In the genomic region with DNA sequence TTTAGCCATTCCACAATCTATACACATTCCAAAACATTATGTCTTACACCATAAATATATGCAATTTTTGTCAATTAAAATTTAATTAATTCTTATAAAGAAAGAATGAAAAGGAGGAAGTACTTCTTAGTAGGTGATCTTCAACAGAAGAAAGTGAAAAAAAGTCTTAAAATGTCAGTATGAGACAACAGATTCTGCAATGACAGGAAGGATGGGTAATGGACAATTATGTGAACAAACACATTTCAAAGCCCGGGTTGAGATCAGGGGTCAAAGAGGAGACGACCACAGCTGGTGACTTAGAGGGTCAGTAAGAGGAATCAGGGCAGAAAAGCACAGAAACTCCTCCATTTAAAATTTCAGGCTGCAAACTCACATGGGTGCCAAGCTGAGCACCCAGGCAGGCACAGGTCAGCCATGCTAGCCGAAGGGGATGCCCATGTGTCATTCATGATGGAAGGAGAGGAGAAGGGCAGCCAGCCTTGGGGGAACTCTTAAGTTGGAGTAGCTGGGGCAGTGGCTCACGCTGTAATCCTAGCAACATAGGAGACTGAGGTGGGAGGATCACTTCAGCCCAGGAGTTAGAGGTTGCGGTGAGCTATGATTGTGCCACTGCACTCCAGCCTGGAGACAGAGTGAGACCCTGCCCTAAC, we compare ENCODE assay signal across 26 cellular contexts. TPM values are rescaled to one million over a fixed set of nuclear protein-coding genes. Genes with fewer than 3 reads are reported as not detected.
DNase-seq lines count a peak whose midpoint lies in the region; ATAC-seq and TF ChIP-seq lines count a peak whose summit lies in the region.
"Had no signal": no experiment of that assay in that cellular context is flagged by ENCODE, and none has a peak within 500 bp of the region (broad histone marks: within the 10 kb centered on the region; RNA-seq: fewer than 3 reads in every experiment).

No MANE protein-coding gene starts in this region.

- CTCF ChIA-PET in A673 (lab: Charles Lee): no interaction called here
- CTCF ChIA-PET in activated CD4-positive, alpha-beta T cell treated with anti-CD3 and anti-CD28 coated beads for 36 hours (lab: Charles Lee): interaction anchor here (0.6 to 1.4 kb wide), 4 partner anchors 54 to 119 kb away, joined by 3 to 4 read pairs (median 3); no protein-coding TSS in a partner anchor

- no peak overlapping the region for H3K27ac Mint-ChIP-seq in H9
- H3K27ac Mint-ChIP-seq in stimulated activated memory B cell treated with anti-CD40 and anti-IgM and Interleukin-4, amounts not matched to agents 10 μg/mL and 1 μg/mL and 100 μg/mL, for 72 hours: no peak overlapping the region
- H3K27ac Mint-ChIP-seq in activated CD4-positive, alpha-beta T cell treated with anti-CD3 and anti-CD28 coated beads for 36 hours: no peak overlapping the region
- H3K27ac Mint-ChIP-seq: CD4-positive, alpha-beta T cell had no signal

- H2BK20ac ChIP-seq in H9 (ENCODE audit: low read depth, low read length, poor library complexity, severe bottlenecking): no peak overlapping the region

- ATAC-seq in stimulated activated memory B cell treated with anti-CD40 and anti-IgM and Interleukin-4, amounts not matched to agents 10 μg/mL and 1 μg/mL and 100 μg/mL, for 72 hours: peak; percentile 16
- no peak for ATAC-seq in HG03108 (IDR thresholded peaks at IDR 0.05; ENCODE audit: unreplicated experiment)
- no peak for ATAC-seq in activated CD4-positive, alpha-beta T cell treated with anti-CD3 and anti-CD28 coated beads for 36 hours
- ATAC-seq: Right ventricle myocardium inferior had no signal

- H2BK5ac ChIP-seq in H9 (ENCODE audit: insufficient read length, low read length): no peak overlapping the region

- no CpG with 5 or more reads among the region's 5 CpGs for WGBS in H9 (ENCODE audit: extremely low coverage, insufficient read length, low lambda C conversion rate)

- intact Hi-C loops in A673 (cut with micrococcal nuclease; ENCODE audit: unreplicated experiment): loop anchor here (5.0 kb wide), 1 partner anchor 51 kb away; no protein-coding TSS in a partner anchor
- intact Hi-C loops in activated CD4-positive, alpha-beta T cell treated with anti-CD3 and anti-CD28 coated beads for 36 hours (cut with DNase I, micrococcal nuclease): loop anchor here in 1 of 2 experiments (10.0 kb wide), 1 partner anchor 324 kb away; a partner anchor contains a TSS

- no peak overlapping the region for H3K18ac ChIP-seq in H9 (ENCODE audit: insufficient read length, low read depth, low read length)

- no peaks in the 10 kb centered on the region for H3K79me2 ChIP-seq in H9 (ENCODE audit: insufficient read depth, low read length)

- H3K27ac ChIP-seq in H9 (ENCODE audit: insufficient read length, low read depth, low read length): no peak overlapping the region
- no peak overlapping the region for H3K27ac ChIP-seq in Peyer's patch
- no peak overlapping the region for H3K27ac ChIP-seq in A673 (ENCODE audit: low read depth, low read length, poor library complexity, severe bottlenecking)
- H3K27ac ChIP-seq: BLaER1, GM23248, SK-N-MC had no signal

- BruUV-seq in A673 (replicated peaks; lab: Mats Ljungman, UMichigan): no TSS peak

- H3K79me1 ChIP-seq in H9 (ENCODE audit: insufficient read depth, low read depth, low read length, poor library complexity, severe bottlenecking): no peaks in the 10 kb centered on the region

- H3K36me3 Mint-ChIP-seq in H9 (ENCODE audit: insufficient read depth in 1 of 3, low read depth in 3 of 3): no peaks in the 10 kb centered on the region
- no peaks in the 10 kb centered on the region for H3K36me3 Mint-ChIP-seq in stimulated activated memory B cell treated with anti-CD40 and anti-IgM and Interleukin-4, amounts not matched to agents 10 μg/mL and 1 μg/mL and 100 μg/mL, for 72 hours
- no peaks in the 10 kb centered on the region for H3K36me3 Mint-ChIP-seq in activated CD4-positive, alpha-beta T cell treated with anti-CD3 and anti-CD28 coated beads for 36 hours (ENCODE audit: low read depth)

- H3K14ac ChIP-seq in H9 (ENCODE audit: insufficient read depth, low read length): no peak overlapping the region

- no peak overlapping the region for H2BK12ac ChIP-seq in H9 (ENCODE audit: insufficient read length, low read depth, low read length)

- POLR2A ChIA-PET in A673 (lab: Charles Lee; ENCODE audit: low non-redundant PET): no interaction called here
- POLR2A ChIA-PET in activated CD4-positive, alpha-beta T cell treated with anti-CD3 and anti-CD28 coated beads for 36 hours (lab: Charles Lee): no interaction called here

- no peak for TF ChIP-seq POLR2A in Peyer's patch (IDR thresholded peaks at IDR 0.05)

- DNase-seq in H9 (peak; percentile 5), Peyer's patch (peak in 2 of 3 donors; percentile 8 to 22), islet precursor cell (peak; percentile 40), SW 1271 (lab: John Stamatoyannopoulos, UW) (no peak), A673 (ENCODE audit: low spot score) (no peak)
- DNase-seq in activated CD4-positive, alpha-beta T cell treated with anti-CD3 and anti-CD28 coated beads for 36 hours: no peak
- DNase-seq: ACHN, DMS 273 treated with DMSO at 0.1 percent for 48 hours, DMS79 treated with DMSO at 0.1 percent for 48 hours, GM23248, Karpas-422, MV-4-11, NCI-H1105 treated with DMSO at 0.1 percent for 48 hours, NCI-H1694, NCI-H2081, NCI-H446, NCI-H526 had no signal

- H3K23me2 ChIP-seq in H9 (ENCODE audit: insufficient read length, low read depth, low read length, poor library complexity, severe bottlenecking): no peaks in the 10 kb centered on the region

- H3K4ac ChIP-seq in H9 (ENCODE audit: low read depth, low read length): no peak overlapping the region

- H3K4me3 ChIP-seq in Peyer's patch: no peak overlapping the region
- no peak overlapping the region for H3K4me3 ChIP-seq in A673 (ENCODE audit: low read depth, low read length, poor library complexity, severe bottlenecking)
- H3K4me3 ChIP-seq: BLaER1, GM23248, HAP-1, SK-N-MC had no signal

- no peak overlapping the region for H3K23ac ChIP-seq in H9 (ENCODE audit: insufficient read length, low read depth, low read length)

- peaks cover 2% of the 10 kb centered on the region for H4K20me1 ChIP-seq in H9 (ENCODE audit: control insufficient read depth, insufficient read depth, insufficient read length)
- H4K20me1 ChIP-seq: BLaER1 had no signal

- H3K9me3 ChIP-seq in H9 (ENCODE audit: control insufficient read depth, low read depth, low read length): no peaks in the 10 kb centered on the region
- H3K9me3 ChIP-seq in Peyer's patch: no peaks in the 10 kb centered on the region
- no peaks in the 10 kb centered on the region for H3K9me3 ChIP-seq in A673 (ENCODE audit: low read depth, low read length, poor library complexity, severe bottlenecking)
- H3K9me3 ChIP-seq: BLaER1, Caco-2, HAP-1 had no signal

- no peak for TF ChIP-seq CTCF in H9 (conservative IDR thresholded peaks at IDR 0.05)
- TF ChIP-seq CTCF in Peyer's patch (IDR thresholded peaks at IDR 0.05): no peak
- no peak for TF ChIP-seq CTCF in A673 (conservative IDR thresholded peaks at IDR 0.05; ENCODE audit: low read depth, low read length)

- H3K27me3 ChIP-seq in H9 (ENCODE audit: insufficient read depth, low read length) (no peaks in the 10 kb centered on the region; the same call in 1 of the 2 replicates), Peyer's patch (no peaks in the 10 kb centered on the region), A673 (replicated peaks; ENCODE audit: insufficient read depth, low read depth, low read length, poor library complexity) (peaks cover 82% of the 10 kb centered on the region)
- H3K27me3 ChIP-seq: BLaER1 had no signal

- no peak overlapping the region for H3T11ph ChIP-seq in H9 (ENCODE audit: low read length)

- H3K4me2 ChIP-seq in H9 (ENCODE audit: insufficient read depth, insufficient read length, low read length): no peak overlapping the region
- H3K4me2 ChIP-seq: BLaER1 had no signal

- H2BK15ac ChIP-seq in H9 (ENCODE audit: low read depth, low read length): no peak overlapping the region

- no peak overlapping the region for H2BK120ac ChIP-seq in H9 (ENCODE audit: low read depth, low read length, poor library complexity, severe bottlenecking)

- no peaks in the 10 kb centered on the region; the same call in 1 of the 2 replicates for H3K4me1 ChIP-seq in H9 (ENCODE audit: insufficient read depth, low read length)
- no peaks in the 10 kb centered on the region for H3K4me1 ChIP-seq in Peyer's patch
- H3K4me1 ChIP-seq in A673 (ENCODE audit: insufficient read depth, low read length, poor library complexity, severe bottlenecking): no peaks in the 10 kb centered on the region
- H3K4me1 ChIP-seq: BLaER1, HAP-1 had no signal

- no peak overlapping the region for H2AK5ac ChIP-seq in H9 (ENCODE audit: insufficient read length, low read length)

- H3K9me3 Mint-ChIP-seq in H9: no peaks in the 10 kb centered on the region; a peak in 1 of 5 replicates
- H3K9me3 Mint-ChIP-seq in stimulated activated memory B cell treated with anti-CD40 and anti-IgM and Interleukin-4, amounts not matched to agents 10 μg/mL and 1 μg/mL and 100 μg/mL, for 72 hours: no peaks in the 10 kb centered on the region
- H3K9me3 Mint-ChIP-seq in activated CD4-positive, alpha-beta T cell treated with anti-CD3 and anti-CD28 coated beads for 36 hours (ENCODE audit: low read depth): no peaks in the 10 kb centered on the region
- H3K9me3 Mint-ChIP-seq: CD4-positive, alpha-beta T cell had no signal

- H4K5ac ChIP-seq in H9 (ENCODE audit: insufficient read length, low read depth, low read length): no peak overlapping the region

- no peak overlapping the region for H4K8ac ChIP-seq in H9 (replicated peaks; ENCODE audit: insufficient read length, low read depth, low read length)

- H3K27me3 Mint-ChIP-seq in H9 (ENCODE audit: low read depth): peaks cover 71% of the 10 kb centered on the region
- peaks cover 49% of the 10 kb centered on the region for H3K27me3 Mint-ChIP-seq in stimulated activated memory B cell treated with anti-CD40 and anti-IgM and Interleukin-4, amounts not matched to agents 10 μg/mL and 1 μg/mL and 100 μg/mL, for 72 hours
- peaks cover 47% of the 10 kb centered on the region for H3K27me3 Mint-ChIP-seq in activated CD4-positive, alpha-beta T cell treated with anti-CD3 and anti-CD28 coated beads for 36 hours

- H3K9ac ChIP-seq in H9 (ENCODE audit: extremely low read depth, insufficient read length, low read length): no peak overlapping the region
- H3K9ac ChIP-seq: BLaER1, GM23248 had no signal

- no peak overlapping the region; a peak in 1 of 5 replicates for H3K4me3 Mint-ChIP-seq in H9
- H3K4me3 Mint-ChIP-seq in stimulated activated memory B cell treated with anti-CD40 and anti-IgM and Interleukin-4, amounts not matched to agents 10 μg/mL and 1 μg/mL and 100 μg/mL, for 72 hours: no peak overlapping the region
- H3K4me3 Mint-ChIP-seq in activated CD4-positive, alpha-beta T cell treated with anti-CD3 and anti-CD28 coated beads for 36 hours: no peak overlapping the region
- H3K4me3 Mint-ChIP-seq: CD4-positive, alpha-beta T cell had no signal

- H4K91ac ChIP-seq in H9 (ENCODE audit: insufficient read length, low read depth, low read length): no peak overlapping the region

- H3K56ac ChIP-seq in H9 (ENCODE audit: insufficient read length, low read depth, low read length): no peak overlapping the region

- no peak overlapping the region for H2AFZ ChIP-seq in H9 (ENCODE audit: low read length)
- H2AFZ ChIP-seq: GM23248 had no signal

- peaks cover 7 to 8% of the 10 kb centered on the region in 2 experiments for H3K4me1 Mint-ChIP-seq in H9
- H3K4me1 Mint-ChIP-seq in stimulated activated memory B cell treated with anti-CD40 and anti-IgM and Interleukin-4, amounts not matched to agents 10 μg/mL and 1 μg/mL and 100 μg/mL, for 72 hours: peaks cover 2% of the 10 kb centered on the region
- no peaks in the 10 kb centered on the region for H3K4me1 Mint-ChIP-seq in activated CD4-positive, alpha-beta T cell treated with anti-CD3 and anti-CD28 coated beads for 36 hours

- no peaks in the 10 kb centered on the region for H3K36me3 ChIP-seq in Peyer's patch
- H3K36me3 ChIP-seq in A673 (ENCODE audit: insufficient read depth, low read length, poor library complexity, severe bottlenecking): no peaks in the 10 kb centered on the region
- H3K36me3 ChIP-seq: BLaER1, HAP-1 had no signal

RNA-seq across cellular contexts. Expression of a gene that starts 11.0 kb away (rescaled TPM):
- total RNA-seq in H9 (2021) (not detected in 2 replicates), Peyer's patch (not detected), A673 (2021) (not detected in 2 replicates)
- not detected for total RNA-seq in activated CD4-positive, alpha-beta T cell treated with anti-CD3 and anti-CD28 coated beads for 36 hours
- total RNA-seq: Caco-2; CD4-positive, alpha-beta T cell; GM23248; OCI-LY7 had no signal

RNA-seq across cellular contexts. Expression of a gene that starts 13.0 kb away (rescaled TPM):
- 0.61 TPM in 2 replicates for total RNA-seq in H9 (2021)
- total RNA-seq in Peyer's patch: 100 to 1,000 TPM in 3 of 4 donors, 10 to 100 TPM in 1; 49.5 to 160 (median 134) TPM
- 3.9 and 4.9 TPM in 2 replicates for total RNA-seq in A673 (2021)
- total RNA-seq in activated CD4-positive, alpha-beta T cell treated with anti-CD3 and anti-CD28 coated beads for 36 hours: 10 to 100 TPM in 1 of 2 experiments, 1 to 10 TPM in 1; 8.5 to 10.7 TPM

Comparison
In these comparisons a context has a peak if more than half of its experiments do, and no peak if none do; other contexts are left out.
1. DNase-seq: peak in H9 (single experiment), Peyer's patch (2 of 3) and islet precursor cell (single experiment); none in SW 1271 (0 of 2), A673 (single experiment) and activated CD4-positive, alpha-beta T cell treated with anti-CD3 and anti-CD28 coated beads for 36 hours (single experiment).